ENCODE assay signal across 8 cellular contexts in the genomic region with DNA sequence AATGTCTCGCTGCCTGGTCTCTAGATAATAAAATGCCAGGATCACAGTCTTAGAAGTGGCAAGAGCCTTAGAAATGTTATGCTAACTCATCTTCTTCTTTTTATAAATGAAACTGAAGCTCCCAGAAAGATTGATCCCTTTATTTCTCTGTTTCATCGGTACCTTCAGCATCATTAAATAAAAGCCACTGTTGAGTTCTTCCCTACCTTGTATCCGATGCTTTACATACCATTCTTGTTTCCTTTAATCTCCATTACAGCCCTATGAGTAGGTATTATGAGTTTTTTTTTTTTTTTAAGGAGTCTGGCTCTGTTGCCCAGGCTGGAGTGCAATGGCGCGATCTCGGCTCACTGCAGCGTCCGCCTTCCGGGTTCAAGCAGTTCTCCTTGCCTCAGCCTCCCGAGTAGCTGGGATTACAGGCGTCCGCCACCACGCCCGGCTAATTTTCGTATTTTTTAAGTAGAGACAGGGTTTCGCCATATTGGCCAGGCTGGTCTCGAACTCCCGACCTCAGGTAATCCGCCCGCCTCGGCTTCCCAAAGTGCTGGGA. TPM values are rescaled to one million over a fixed set of nuclear protein-coding genes. Genes with fewer than 3 reads are reported as not detected.
A peak's percentile ranks its signal among the peaks of the same experiment; 100 is the strongest.
DNase-seq lines count a peak whose midpoint lies in the region; ATAC-seq and TF ChIP-seq lines count a peak whose summit lies in the region.

No MANE protein-coding gene starts in this region.

- H3K4me3 Mint-ChIP-seq in T-cell, result peak overlapping the region; percentile 100

- CTCF ChIA-PET in T-cell (lab: Charles Lee), result interaction anchor here in 1 of 2 donors (1.0 kb wide), 1 partner anchor 11 kb away, joined by 6 read pairs; no protein-coding TSS in a partner anchor

- peaks cover 0 to 7% (median 3%) of the 10 kb centered on the region in 4 donors for H3K36me3 ChIP-seq in sigmoid colon

- no peak for TF ChIP-seq EP300 in sigmoid colon (IDR thresholded peaks at IDR 0.05)

- POLR2A ChIA-PET in T-cell (lab: Charles Lee), result no interaction called here

- no peak for TF ChIP-seq CTCF in GM12864 (IDR thresholded peaks at IDR 0.05; ENCODE audit: low read depth, low read length, missing control alignments)
- TF ChIP-seq CTCF in fibroblast of the aortic adventitia (IDR thresholded peaks at IDR 0.05; ENCODE audit: insufficient read depth, low read length), result no peak
- no peak for TF ChIP-seq CTCF in sigmoid colon (IDR thresholded peaks at IDR 0.05)

- TF ChIP-seq POLR2A in sigmoid colon (IDR thresholded peaks at IDR 0.05), result no peak

- 88 to 91% methylated on average over 21 of the region's 21 CpGs for WGBS in sigmoid colon, 2 donors

- DNase-seq in GM12864 (ENCODE audit: low read depth), result no peak
- DNase-seq in T-cell, result no peak
- no peak for DNase-seq in fibroblast of the aortic adventitia (ENCODE audit: low read depth)
- DNase-seq in sigmoid colon, result no peak
- DNase-seq in SK-N-DZ (ENCODE audit: low spot score), result no peak
- DNase-seq in NCI-H524 treated with DMSO at 0.1 percent for 48 hours (lab: John Stamatoyannopoulos, UW), result no peak
- DNase-seq in iPS-NIHi7 (ENCODE audit: extremely low spot score), result no peak
- no peak for DNase-seq in AG08395 (ENCODE audit: low spot score)

- no peaks in the 10 kb centered on the region for H3K9me3 Mint-ChIP-seq in T-cell

- H3K9me3 ChIP-seq in sigmoid colon, result no peaks in the 10 kb centered on the region

- peaks cover 5 to 12% of the 10 kb centered on the region in 2 donors for H3K27me3 Mint-ChIP-seq in T-cell

- peaks cover 21 to 27% (median 25%) of the 10 kb centered on the region in 3 donors for H3K4me1 Mint-ChIP-seq in T-cell

- peak overlapping the region; percentile 91 for H3K4me3 ChIP-seq in GM12864 (ENCODE audit: low read depth, low read length)
- H3K4me3 ChIP-seq in fibroblast of the aortic adventitia (ENCODE audit: low read depth, low read length), result peak overlapping the region; percentile 99
- H3K4me3 ChIP-seq in sigmoid colon, result peak overlapping the region; percentile 78 to 98 (median 88)

- no peak for ATAC-seq in T-cell (replicated peaks in 1 of 4)

- H3K4me1 ChIP-seq in sigmoid colon, result peaks cover 0 to 27% (median 12%) of the 10 kb centered on the region in 4 donors

- H3K27me3 ChIP-seq in sigmoid colon, result no peaks in the 10 kb centered on the region

- H3K27ac ChIP-seq in sigmoid colon, result peak overlapping the region; percentile 83 to 85 (median 85)

- H3K27ac Mint-ChIP-seq in T-cell, result peak overlapping the region; percentile 86 to 94

- peaks cover 7% of the 10 kb centered on the region for H3K36me3 Mint-ChIP-seq in T-cell

- intact Hi-C loops in sigmoid colon (cut with DNase I), result loop anchor here (5.0 kb wide), 3 partner anchors 169 to 321 kb away; a partner anchor contains a TSS

RNA-seq across cellular contexts. Expression of a gene that starts 0.8 kb away (rescaled TPM):
- total RNA-seq in T-cell, result 10 to 100 TPM; 17.6 to 34.3 (median 30.2) TPM
- total RNA-seq in fibroblast of the aortic adventitia (ENCODE audit: low replicate concordance), result 21.2 and 24.2 TPM in 2 replicates
- 10 to 100 TPM; 16.0 to 39.6 (median 21.0) TPM for total RNA-seq in sigmoid colon
- 10 to 100 TPM; 13.8 to 32.1 (median 22.0) TPM for polyA plus RNA-seq in sigmoid colon
- 39.3 and 40.4 TPM in 2 replicates for polyA plus RNA-seq in SK-N-DZ (2014; cell fraction: cytosol; rRNA removed)
- polyA plus RNA-seq in SK-N-DZ (2014; cell fraction: nucleus; rRNA removed), result 194 and 278 TPM in 2 replicates

RNA-seq across cellular contexts. Expression of a gene that starts 13.0 kb away (rescaled TPM):
- total RNA-seq in T-cell (not detected), fibroblast of the aortic adventitia (ENCODE audit: low replicate concordance) (not detected in 2 replicates), sigmoid colon (not detected)
- not detected for polyA plus RNA-seq in sigmoid colon
- not detected in 2 replicates for polyA plus RNA-seq in SK-N-DZ (2014; cell fraction: cytosol; rRNA removed)
- not detected in 2 replicates for polyA plus RNA-seq in SK-N-DZ (2014; cell fraction: nucleus; rRNA removed)

RNA-seq across cellular contexts. Expression of a gene that starts 34.3 kb away (rescaled TPM):
- total RNA-seq in T-cell (not detected), fibroblast of the aortic adventitia (ENCODE audit: low replicate concordance) (not detected in 2 replicates), sigmoid colon (not detected)
- under 1 TPM in 2 of 3 donors, not detected in 1; 0.19 to 0.60 TPM for polyA plus RNA-seq in sigmoid colon
- polyA plus RNA-seq in SK-N-DZ (2014; cell fraction: cytosol; rRNA removed), result not detected in 2 replicates
- polyA plus RNA-seq in SK-N-DZ (2014; cell fraction: nucleus; rRNA removed), result not detected in 2 replicates
